16 cellular contexts compared by ENCODE assay signal in genomic region chr13:44726214-44726613, GRCh38.
DNase-seq lines count a peak whose midpoint lies in the region; ATAC-seq and TF ChIP-seq lines count a peak whose summit lies in the region.
"Had no signal": no experiment of that assay in that cellular context is flagged by ENCODE, and none has a peak within 500 bp of the region (broad histone marks: within the 10 kb centered on the region; RNA-seq: fewer than 3 reads in every experiment).

No MANE protein-coding gene starts in this region.

- H3K4me1 ChIP-seq in PC-3 (ENCODE audit: insufficient read depth, low read length) (peaks cover 20% of the 10 kb centered on the region), MM.1S (ENCODE audit: low read length) (no peaks in the 10 kb centered on the region)

- H4K20me1 ChIP-seq in PC-3 (ENCODE audit: low read length): no peaks in the 10 kb centered on the region
- no peaks in the 10 kb centered on the region for H4K20me1 ChIP-seq in MM.1S (ENCODE audit: insufficient read depth, low read length)

- H2AFZ ChIP-seq in PC-3 (ENCODE audit: low read length) (no peak overlapping the region), MM.1S (ENCODE audit: low read length) (no peak overlapping the region)

- no peaks in the 10 kb centered on the region for H3K9me3 ChIP-seq in PC-3 (ENCODE audit: low read length)
- H3K9me3 ChIP-seq in MM.1S (replicated peaks; ENCODE audit: insufficient read depth, low read length): no peaks in the 10 kb centered on the region
- H3K9me3 ChIP-seq: esophagus squamous epithelium had no signal

- DNase-seq in SIG-M5 treated with dmso at 0.1 percent for 504 hours (lab: John Stamatoyannopoulos, UW; ENCODE audit: unreplicated experiment) (peak; percentile 6), SIG-M5 (lab: John Stamatoyannopoulos, UW) (no peak), PC-3 (no peak), fibroblast of pulmonary artery (ENCODE audit: low read depth) (peak; percentile 96), NCI-H2029 treated with DMSO at 0.1 percent for 48 hours (lab: John Stamatoyannopoulos, UW) (no peak), MM.1S (no peak), DMS153 treated with DMSO at 0.1 percent for 48 hours (lab: John Stamatoyannopoulos, UW; ENCODE audit: unreplicated experiment) (no peak)
- DNase-seq in stimulated activated naive CD4-positive, alpha-beta T cell treated with Interleukin-2 at 50 U/mL for 16 hours (lab: John Stamatoyannopoulos, UW): no peak
- DNase-seq: activated naive CD4-positive, alpha-beta T cell treated with anti-CD3 and anti-CD28 coated beads, Interleukin-2, amount 50 U/mL, for 16 hours; cerebellar nuclear complex; DMS53; esophagus squamous epithelium; midbrain; NCI-H510A treated with DMSO at 0.1 percent for 48 hours; tibial artery had no signal

- BruUV-seq in PC-3 (replicated peaks; lab: Mats Ljungman, UMichigan): no TSS peak

- H3K9ac ChIP-seq in PC-3 (ENCODE audit: low read length) (no peak overlapping the region), MM.1S (ENCODE audit: low read length) (no peak overlapping the region)

- POLR2A ChIA-PET in PC-3 (lab: Charles Lee; ENCODE audit: unreplicated experiment): no interaction called here

- H3K9me2 ChIP-seq in PC-3 (replicated peaks; ENCODE audit: low read length) (no peaks in the 10 kb centered on the region), MM.1S (replicated peaks; ENCODE audit: insufficient read depth, low read length) (no peaks in the 10 kb centered on the region)

- TF ChIP-seq CTCF in PC-3 (conservative IDR thresholded peaks at IDR 0.05; ENCODE audit: low read depth, low read length) (no peak), fibroblast of pulmonary artery (IDR thresholded peaks at IDR 0.05; ENCODE audit: low read length, missing control alignments) (no peak), MM.1S (IDR thresholded peaks at IDR 0.05; ENCODE audit: low read length) (no peak)

- H3K27me3 ChIP-seq in PC-3 (ENCODE audit: low read length) (no peaks in the 10 kb centered on the region), MM.1S (replicated peaks; ENCODE audit: insufficient read depth, low read length) (no peaks in the 10 kb centered on the region)
- H3K27me3 ChIP-seq: esophagus squamous epithelium, SJSA1, tibial artery had no signal

- CTCF ChIA-PET in PC-3 (lab: Charles Lee): no interaction called here

- H3K4me2 ChIP-seq in PC-3 (ENCODE audit: low read length) (peak overlapping the region; percentile 55; the same call in 1 of the 2 replicates), MM.1S (ENCODE audit: low read depth, low read length) (no peak overlapping the region)

- no peak for ATAC-seq in PC-3

- no peaks in the 10 kb centered on the region for H3F3A ChIP-seq in PC-3 (ENCODE audit: low read length, unreplicated experiment)
- H3F3A ChIP-seq in MM.1S (ENCODE audit: insufficient read depth, low read length): no peaks in the 10 kb centered on the region

- no peaks in the 10 kb centered on the region for H3K79me2 ChIP-seq in PC-3 (ENCODE audit: low read length)
- no peaks in the 10 kb centered on the region for H3K79me2 ChIP-seq in MM.1S (ENCODE audit: low read length)

- H3K27ac ChIP-seq in PC-3 (ENCODE audit: low read length): peak overlapping the region; percentile 83
- no peak overlapping the region for H3K27ac ChIP-seq in MM.1S (ENCODE audit: low read length)
- H3K27ac ChIP-seq: SJSA1, tibial artery had no signal

- intact Hi-C loops in PC-3 (cut with micrococcal nuclease): no loop called here

- no peaks in the 10 kb centered on the region for H3K36me3 ChIP-seq in PC-3 (ENCODE audit: low read depth, low read length)
- H3K36me3 ChIP-seq in MM.1S (replicated peaks; ENCODE audit: insufficient read depth, low read length): no peaks in the 10 kb centered on the region
- H3K36me3 ChIP-seq: esophagus squamous epithelium, SJSA1, tibial artery had no signal

- H3K4me3 ChIP-seq in PC-3 (ENCODE audit: low read length): no peak overlapping the region
- H3K4me3 ChIP-seq in fibroblast of pulmonary artery (replicated peaks; ENCODE audit: low read depth, low read length): no peak overlapping the region
- no peak overlapping the region for H3K4me3 ChIP-seq in MM.1S (ENCODE audit: low read length)
- H3K4me3 ChIP-seq: esophagus squamous epithelium, SJSA1, tibial artery had no signal

Comparison
In these comparisons a context has a peak if more than half of its experiments do, and no peak if none do; other contexts are left out.
1. DNase-seq: peak in SIG-M5 treated with dmso at 0.1 percent for 504 hours (single experiment) and fibroblast of pulmonary artery (single experiment); none in SIG-M5 (single experiment), PC-3 (single experiment), stimulated activated naive CD4-positive, alpha-beta T cell treated with Interleukin-2 at 50 U/mL for 16 hours (single experiment), NCI-H2029 treated with DMSO at 0.1 percent for 48 hours (single experiment), MM.1S (single experiment) and DMS153 treated with DMSO at 0.1 percent for 48 hours (single experiment).